ENCODE assay signal across 22 cellular contexts in the genomic region with DNA sequence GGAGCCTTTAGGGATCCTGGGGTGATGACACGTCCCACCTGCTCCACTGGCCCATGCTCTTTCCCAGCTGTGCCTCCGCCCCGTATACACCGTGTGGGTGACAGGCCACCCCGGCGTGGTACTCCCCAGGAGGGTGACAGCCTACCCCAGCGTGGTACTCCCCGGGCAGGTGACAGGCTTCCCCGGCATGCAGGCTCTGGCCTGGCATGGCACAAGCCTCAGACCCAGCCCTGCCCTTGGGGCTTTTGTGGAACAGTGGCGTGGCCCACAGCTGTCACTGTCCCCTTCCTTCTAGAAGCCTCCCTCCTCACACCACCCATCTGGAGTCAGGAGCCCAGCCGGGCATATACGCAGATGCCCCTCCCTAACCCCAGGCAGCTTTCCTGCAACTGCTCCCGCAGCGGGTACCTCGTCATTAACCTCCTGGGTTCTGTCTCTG. TPM values are rescaled to one million over a fixed set of nuclear protein-coding genes. Genes with fewer than 3 reads are reported as not detected.
DNase-seq lines count a peak whose midpoint lies in the region; ATAC-seq and TF ChIP-seq lines count a peak whose summit lies in the region.
"Had no signal": no experiment of that assay in that cellular context is flagged by ENCODE, and none has a peak within 500 bp of the region (broad histone marks: within the 10 kb centered on the region; RNA-seq: fewer than 3 reads in every experiment).

No MANE protein-coding gene starts in this region.

- intact Hi-C loops in CD4-positive, alpha-beta memory T cell (cut with micrococcal nuclease) = no loop called here
- intact Hi-C loops in PC-9 (cut with micrococcal nuclease; ENCODE audit: unreplicated experiment) = no loop called here

- no peak overlapping the region for H3K4me2 ChIP-seq in PC-9

- no peaks in the 10 kb centered on the region for H3K79me2 ChIP-seq in PC-9 (ENCODE audit: low read depth)

- no peaks in the 10 kb centered on the region for H4K20me1 ChIP-seq in PC-9 (ENCODE audit: insufficient read depth)

- H3K4me3 Mint-ChIP-seq in CD4-positive, alpha-beta memory T cell = peak overlapping the region in 4 of 8 donors; percentile 24 to 67 (median 58)
- peak overlapping the region; percentile 48 for H3K4me3 Mint-ChIP-seq in memory B cell
- H3K4me3 Mint-ChIP-seq: HFFc6 had no signal

- no peak for ATAC-seq in memory B cell (ENCODE audit: low read depth)
- ATAC-seq in GM19397 (IDR thresholded peaks at IDR 0.05; ENCODE audit: unreplicated experiment) = no peak

- CTCF ChIA-PET in CD4-positive, alpha-beta memory T cell (lab: Charles Lee; ENCODE audit: partially characterized antibody) = no interaction called here
- CTCF ChIA-PET in PC-9 (lab: Charles Lee) = no interaction called here

- H3K36me3 Mint-ChIP-seq in CD4-positive, alpha-beta memory T cell = peaks cover 0 to 3% of the 10 kb centered on the region in 2 donors
- H3K36me3 Mint-ChIP-seq in memory B cell = no peaks in the 10 kb centered on the region

- BruUV-seq in PC-9 (replicated peaks; lab: Mats Ljungman, UMichigan) = no TSS peak

- no peak for TF ChIP-seq CTCF in PC-9 (conservative IDR thresholded peaks at IDR 0.05)

- no peak overlapping the region for H2AFZ ChIP-seq in PC-9

- H3K27me3 ChIP-seq in CD4-positive, alpha-beta memory T cell (ENCODE audit: insufficient read depth, low read length) = no peaks in the 10 kb centered on the region
- H3K27me3 ChIP-seq in PC-9 (ENCODE audit: insufficient read depth, low read depth) = no peaks in the 10 kb centered on the region

- H3K4me3 ChIP-seq in CD4-positive, alpha-beta memory T cell (ENCODE audit: low read length in 2 of 2) = no peak overlapping the region
- no peak overlapping the region for H3K4me3 ChIP-seq in PC-9
- H3K4me3 ChIP-seq: coronary artery, esophagus squamous epithelium had no signal

- H3K27ac Mint-ChIP-seq in CD4-positive, alpha-beta memory T cell = peak overlapping the region in 6 of 7 donors; percentile 36 to 88 (median 76)
- H3K27ac Mint-ChIP-seq in memory B cell = no peak overlapping the region
- H3K27ac Mint-ChIP-seq: HFFc6, progenitor cell of endocrine pancreas had no signal

- H3K27me3 Mint-ChIP-seq in CD4-positive, alpha-beta memory T cell = no peaks in the 10 kb centered on the region
- peaks cover 2% of the 10 kb centered on the region for H3K27me3 Mint-ChIP-seq in memory B cell
- H3K27me3 Mint-ChIP-seq: CD8-positive, alpha-beta memory T cell; progenitor cell of endocrine pancreas had no signal

- H3K36me3 ChIP-seq in CD4-positive, alpha-beta memory T cell (ENCODE audit: insufficient read depth, low read length) = no peaks in the 10 kb centered on the region
- no peaks in the 10 kb centered on the region for H3K36me3 ChIP-seq in PC-9 (ENCODE audit: low read depth)
- H3K36me3 ChIP-seq: esophagus squamous epithelium had no signal

- H3K4me1 Mint-ChIP-seq in CD4-positive, alpha-beta memory T cell = peaks cover 18 to 44% (median 32%) of the 10 kb centered on the region in 4 donors
- peaks cover 26% of the 10 kb centered on the region for H3K4me1 Mint-ChIP-seq in memory B cell

- H3K27ac ChIP-seq in CD4-positive, alpha-beta memory T cell (ENCODE audit: low read depth, low read length) = no peak overlapping the region
- H3K27ac ChIP-seq in PC-9 = no peak overlapping the region
- H3K27ac ChIP-seq: coronary artery, esophagus squamous epithelium had no signal

- peaks cover 10% of the 10 kb centered on the region; the same call in 1 of the 2 replicates for H3F3A ChIP-seq in PC-9 (ENCODE audit: insufficient read depth, low read depth)

- H3K4me1 ChIP-seq in CD4-positive, alpha-beta memory T cell (ENCODE audit: insufficient read depth, low read length) = peaks cover 59% of the 10 kb centered on the region
- peaks cover 18% of the 10 kb centered on the region; the same call in 1 of the 2 replicates for H3K4me1 ChIP-seq in PC-9 (replicated peaks; ENCODE audit: insufficient read depth)

- no peaks in the 10 kb centered on the region for H3K9me3 ChIP-seq in CD4-positive, alpha-beta memory T cell (ENCODE audit: control insufficient read depth in 1 of 2, low read length in 2 of 2)
- no peaks in the 10 kb centered on the region for H3K9me3 ChIP-seq in PC-9 (ENCODE audit: insufficient read depth, low read depth)
- H3K9me3 ChIP-seq: esophagus squamous epithelium had no signal

- POLR2A ChIA-PET in CD4-positive, alpha-beta memory T cell (lab: Charles Lee; ENCODE audit: partially characterized antibody) = interaction anchor here (1.0 kb wide), 1 partner anchor 8 kb away, joined by 3 read pairs; no protein-coding TSS in a partner anchor
- POLR2A ChIA-PET in PC-9 (lab: Charles Lee; ENCODE audit: unreplicated experiment) = no interaction called here

- H3K9me2 ChIP-seq in PC-9 (ENCODE audit: insufficient read depth) = no peaks in the 10 kb centered on the region

- H3K9me3 Mint-ChIP-seq in CD4-positive, alpha-beta memory T cell = peaks cover 0 to 2% (median 0%) of the 10 kb centered on the region in 8 donors
- H3K9me3 Mint-ChIP-seq in memory B cell = no peaks in the 10 kb centered on the region
- H3K9me3 Mint-ChIP-seq: CD8-positive, alpha-beta memory T cell; HFFc6 had no signal

- DNase-seq in NCI-H1417 (lab: John Stamatoyannopoulos, UW) (peak in 2 of 3 experiments; percentile 50 to 73), NCI-H1417 treated with DMSO at 0.1 percent for 48 hours (lab: John Stamatoyannopoulos, UW) (no peak), PC-9 (peak; percentile 45 to 66), memory B cell (ENCODE audit: low spot score in 2 of 2) (no peak), D341Med (ENCODE audit: low spot score) (no peak)
- peak in 3 of 5 donors; percentile 15 to 39 (median 17) for DNase-seq in CD4-positive, alpha-beta memory T cell
- DNase-seq in stimulated activated naive CD4-positive, alpha-beta T cell (lab: John Stamatoyannopoulos, UW) = no peak
- DNase-seq: 8988T; activated CD8-positive, alpha-beta memory T cell treated with anti-CD3 and anti-CD28 coated beads for 24 hours; activated effector memory CD4-positive, alpha-beta T cell treated with Interleukin-2 at 50 U/mL for 16 hours; esophagus squamous epithelium; GF-D8; KG1; NCI-H1694; NCI-H82; SHP77 had no signal

RNA-seq across cellular contexts. Expression of a gene that starts 4.7 kb away (rescaled TPM):
- 100 to 1,000 TPM; 143 to 145 TPM for total RNA-seq in CD4-positive, alpha-beta memory T cell
- 100 to 1,000 TPM; 132 to 134 TPM for polyA plus RNA-seq in CD4-positive, alpha-beta memory T cell
- total RNA-seq in PC-9 (2021) = 67.5 and 73.8 TPM in 2 replicates

RNA-seq across cellular contexts. Expression of a gene that starts 9.5 kb away (rescaled TPM):
- total RNA-seq in CD4-positive, alpha-beta memory T cell = not detected
- 1 to 10 TPM in 1 of 2 donors, under 1 TPM in 1; 0.32 to 2.3 TPM for polyA plus RNA-seq in CD4-positive, alpha-beta memory T cell
- total RNA-seq in PC-9 (2021) = not detected in 2 replicates
- total RNA-seq: CD8-positive, alpha-beta memory T cell; esophagus squamous epithelium; progenitor cell of endocrine pancreas had no signal

RNA-seq across cellular contexts. Expression of a gene that starts 33.5 kb away (rescaled TPM):
- total RNA-seq in CD4-positive, alpha-beta memory T cell = not detected
- polyA plus RNA-seq in CD4-positive, alpha-beta memory T cell = not detected
- not detected in 2 replicates for total RNA-seq in PC-9 (2021)
- total RNA-seq: CD8-positive, alpha-beta memory T cell; esophagus squamous epithelium; HFFc6; progenitor cell of endocrine pancreas; temporal lobe had no signal
- polyA plus RNA-seq: CD8-positive, alpha-beta memory T cell had no signal

RNA-seq across cellular contexts. Expression of a gene that starts 44.0 kb away (rescaled TPM):
- 10 to 100 TPM; 51.7 to 55.2 TPM for total RNA-seq in CD4-positive, alpha-beta memory T cell
- polyA plus RNA-seq in CD4-positive, alpha-beta memory T cell = 10 to 100 TPM; 20.1 to 32.4 TPM
- 12.5 and 23.9 TPM in 2 replicates for total RNA-seq in PC-9 (2021)

RNA-seq across cellular contexts. Expression of a gene that starts 54.4 kb away (rescaled TPM):
- 1 to 10 TPM; 4.2 to 4.9 TPM for total RNA-seq in CD4-positive, alpha-beta memory T cell
- 1 to 10 TPM; 1.0 to 4.1 TPM for polyA plus RNA-seq in CD4-positive, alpha-beta memory T cell
- total RNA-seq in PC-9 (2021) = 2.9 and 3.9 TPM in 2 replicates

Comparison
In these comparisons a context has a peak if more than half of its experiments do, and no peak if none do; other contexts are left out.
1. DNase-seq: peak in NCI-H1417 (2 of 3), CD4-positive, alpha-beta memory T cell (3 of 5) and PC-9 (2 of 2); none in NCI-H1417 treated with DMSO at 0.1 percent for 48 hours (single experiment), memory B cell (0 of 2), stimulated activated naive CD4-positive, alpha-beta T cell (0 of 6) and D341Med (single experiment).